Comparison of ENCODE assay signal across 25 cellular contexts in the genomic region with DNA sequence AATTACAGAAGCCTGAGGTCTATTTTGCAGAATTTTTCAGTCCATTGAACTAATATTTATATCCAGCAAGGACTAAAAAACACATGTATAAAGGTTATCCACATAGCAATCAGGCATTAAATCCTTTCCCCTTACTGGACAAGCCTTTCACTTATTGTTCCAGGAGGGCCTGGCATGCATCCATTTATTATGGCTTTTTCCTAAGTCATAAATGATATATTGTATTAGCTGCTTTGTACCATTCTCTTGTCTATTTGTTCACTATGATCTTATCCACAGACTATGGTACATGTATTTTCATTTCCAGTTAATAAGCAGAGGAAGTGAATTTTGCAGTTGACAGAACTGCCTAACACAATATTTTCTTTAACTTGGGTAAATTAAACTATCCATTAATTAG.
"Had no signal": no experiment of that assay in that cellular context is flagged by ENCODE, and none has a peak within 500 bp of the region (broad histone marks: within the 10 kb centered on the region; RNA-seq: fewer than 3 reads in every experiment).

No MANE protein-coding gene starts in this region.

- H3K27me3 ChIP-seq: esophagus squamous epithelium, right lobe of liver, testis, tibial artery had no signal

- H3K4me1 ChIP-seq: esophagus squamous epithelium, pancreas, right lobe of liver, testis, tibial artery had no signal

- FAIRE-seq: colon, keratinocyte, pancreas, small intestine had no signal

- DNase-seq: effector CD8-positive, alpha-beta T cell; erythroblast; esophagus squamous epithelium; foreskin melanocyte; head of caudate nucleus; mesenchymal stem cell; mucosa of descending colon; naive B cell; pancreas; right lobe of liver; small intestine; stimulated activated CD4-positive, alpha-beta T cell treated with anti-CD3 and anti-CD28 coated beads, Interleukin-15, amount 100 ng/mL, for 24 hours; stimulated activated CD4-positive, alpha-beta T cell treated with anti-CD3 and anti-CD28 coated beads, Interleukin-2, amount 100 ng/mL, for 48 hours; stimulated activated naive CD4-positive, alpha-beta T cell; stimulated activated naive CD8-positive, alpha-beta T cell treated with anti-CD3 and anti-CD28 coated beads, Interleukin-15, amount 100 ng/mL, for 72 hours; testis; tibial artery had no signal

- H3K4me3 Mint-ChIP-seq: mesothelial cell of epicardium; naive B cell; natural killer cell treated with Interleukin-12 subunit alpha and Interleukin-12 subunit beta and Interleukin-15 and Interleukin-18, amount 100 ng/mL, for 72 hours; neural crest cell; stimulated activated naive CD8-positive, alpha-beta T cell treated with anti-CD3 and anti-CD28 coated beads, Interleukin-15, amount 100 ng/mL, for 72 hours; type B pancreatic cell had no signal

- H3K4me1 Mint-ChIP-seq: naive B cell; stimulated activated naive CD8-positive, alpha-beta T cell treated with anti-CD3 and anti-CD28 coated beads, Interleukin-15, amount 100 ng/mL, for 72 hours had no signal

- ATAC-seq: left lobe of liver; mucosa of descending colon; natural killer cell treated with Interleukin-12 subunit alpha and Interleukin-12 subunit beta and Interleukin-15 and Interleukin-18, amount 100 ng/mL, for 72 hours; pancreas; right lobe of liver; stimulated activated naive CD8-positive, alpha-beta T cell treated with anti-CD3 and anti-CD28 coated beads, Interleukin-15, amount 100 ng/mL, for 72 hours had no signal

- H3K27ac Mint-ChIP-seq: mesothelial cell of epicardium; naive B cell; natural killer cell treated with Interleukin-12 subunit alpha and Interleukin-12 subunit beta and Interleukin-15 and Interleukin-18, amount 100 ng/mL, for 72 hours; stimulated activated naive CD8-positive, alpha-beta T cell treated with anti-CD3 and anti-CD28 coated beads, Interleukin-15, amount 100 ng/mL, for 72 hours; type B pancreatic cell had no signal

- H3K9me3 ChIP-seq: esophagus squamous epithelium, mucosa of descending colon, neutrophil, pancreas, right lobe of liver, testis, tibial artery had no signal

- H3K27ac ChIP-seq: esophagus squamous epithelium, neutrophil, pancreas, right lobe of liver, testis, tibial artery had no signal

- H3K9me3 Mint-ChIP-seq: natural killer cell treated with Interleukin-12 subunit alpha and Interleukin-12 subunit beta and Interleukin-15 and Interleukin-18, amount 100 ng/mL, for 72 hours; neural crest cell; stimulated activated naive CD8-positive, alpha-beta T cell treated with anti-CD3 and anti-CD28 coated beads, Interleukin-15, amount 100 ng/mL, for 72 hours had no signal

- H3K36me3 Mint-ChIP-seq: mesothelial cell of epicardium; naive B cell; natural killer cell treated with Interleukin-12 subunit alpha and Interleukin-12 subunit beta and Interleukin-15 and Interleukin-18, amount 100 ng/mL, for 72 hours; type B pancreatic cell had no signal

- H3K4me3 ChIP-seq: esophagus squamous epithelium, mucosa of descending colon, pancreas, right lobe of liver, testis, tibial artery had no signal

- H3K36me3 ChIP-seq: esophagus squamous epithelium, neutrophil, pancreas, right lobe of liver, tibial artery had no signal
